1 cellular context compared by ENCODE assay signal in the genomic region with DNA sequence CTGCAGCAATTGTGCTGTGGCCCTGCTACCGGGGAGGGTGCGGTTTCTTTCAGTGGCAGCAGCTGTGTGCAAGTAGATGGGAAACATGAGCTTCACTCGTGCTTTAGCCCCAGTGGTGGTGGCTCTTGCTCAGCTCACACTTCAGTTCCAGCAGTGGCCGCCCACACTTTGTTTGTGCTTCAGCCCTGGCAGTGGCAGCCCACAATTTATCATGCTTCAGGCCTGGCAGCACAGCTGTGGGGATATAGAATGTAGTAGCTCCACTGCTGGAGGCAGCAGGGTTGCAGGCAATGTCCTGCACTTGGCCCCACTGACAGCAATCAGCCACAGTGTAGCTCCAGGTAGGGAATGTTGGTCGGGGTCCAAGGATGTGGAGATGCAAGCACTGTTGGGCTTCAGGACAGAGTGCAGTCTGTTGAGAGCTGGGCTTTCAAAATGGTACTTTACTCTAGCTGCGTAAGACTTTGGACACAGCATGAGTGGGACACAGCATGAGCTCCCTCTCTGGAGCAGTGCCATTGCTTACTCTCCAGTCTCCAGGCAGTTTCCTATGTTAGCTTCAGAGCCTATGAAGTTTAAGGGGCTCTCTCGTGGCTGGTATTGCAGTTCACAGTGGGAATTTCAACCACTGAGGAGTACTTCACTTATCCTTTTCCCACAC.
TF ChIP-seq lines count a peak whose summit lies in the region.

No MANE protein-coding gene starts in this region.

TF ChIP-seq in SK-N-SH, 30 proteins besides CTCF, POLR2A, EP300 and RAD21 (continued from another document):
- TF ChIP-seq, protein P1, sequence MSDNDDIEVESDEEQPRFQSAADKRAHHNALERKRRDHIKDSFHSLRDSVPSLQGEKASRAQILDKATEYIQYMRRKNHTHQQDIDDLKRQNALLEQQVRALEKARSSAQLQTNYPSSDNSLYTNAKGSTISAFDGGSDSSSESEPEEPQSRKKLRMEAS (IDR thresholded peaks at IDR 0.05; ENCODE audit: low read depth): no peak
- TF ChIP-seq, protein P2, sequence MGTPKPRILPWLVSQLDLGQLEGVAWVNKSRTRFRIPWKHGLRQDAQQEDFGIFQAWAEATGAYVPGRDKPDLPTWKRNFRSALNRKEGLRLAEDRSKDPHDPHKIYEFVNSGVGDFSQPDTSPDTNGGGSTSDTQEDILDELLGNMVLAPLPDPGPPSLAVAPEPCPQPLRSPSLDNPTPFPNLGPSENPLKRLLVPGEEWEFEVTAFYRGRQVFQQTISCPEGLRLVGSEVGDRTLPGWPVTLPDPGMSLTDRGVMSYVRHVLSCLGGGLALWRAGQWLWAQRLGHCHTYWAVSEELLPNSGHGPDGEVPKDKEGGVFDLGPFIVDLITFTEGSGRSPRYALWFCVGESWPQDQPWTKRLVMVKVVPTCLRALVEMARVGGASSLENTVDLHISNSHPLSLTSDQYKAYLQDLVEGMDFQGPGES (IDR thresholded peaks at IDR 0.05; ENCODE audit: low read depth, low read length): no peak
- no peak for TF ChIP-seq TCF12 (IDR thresholded peaks at IDR 0.05)
- TF ChIP-seq, protein P3, sequence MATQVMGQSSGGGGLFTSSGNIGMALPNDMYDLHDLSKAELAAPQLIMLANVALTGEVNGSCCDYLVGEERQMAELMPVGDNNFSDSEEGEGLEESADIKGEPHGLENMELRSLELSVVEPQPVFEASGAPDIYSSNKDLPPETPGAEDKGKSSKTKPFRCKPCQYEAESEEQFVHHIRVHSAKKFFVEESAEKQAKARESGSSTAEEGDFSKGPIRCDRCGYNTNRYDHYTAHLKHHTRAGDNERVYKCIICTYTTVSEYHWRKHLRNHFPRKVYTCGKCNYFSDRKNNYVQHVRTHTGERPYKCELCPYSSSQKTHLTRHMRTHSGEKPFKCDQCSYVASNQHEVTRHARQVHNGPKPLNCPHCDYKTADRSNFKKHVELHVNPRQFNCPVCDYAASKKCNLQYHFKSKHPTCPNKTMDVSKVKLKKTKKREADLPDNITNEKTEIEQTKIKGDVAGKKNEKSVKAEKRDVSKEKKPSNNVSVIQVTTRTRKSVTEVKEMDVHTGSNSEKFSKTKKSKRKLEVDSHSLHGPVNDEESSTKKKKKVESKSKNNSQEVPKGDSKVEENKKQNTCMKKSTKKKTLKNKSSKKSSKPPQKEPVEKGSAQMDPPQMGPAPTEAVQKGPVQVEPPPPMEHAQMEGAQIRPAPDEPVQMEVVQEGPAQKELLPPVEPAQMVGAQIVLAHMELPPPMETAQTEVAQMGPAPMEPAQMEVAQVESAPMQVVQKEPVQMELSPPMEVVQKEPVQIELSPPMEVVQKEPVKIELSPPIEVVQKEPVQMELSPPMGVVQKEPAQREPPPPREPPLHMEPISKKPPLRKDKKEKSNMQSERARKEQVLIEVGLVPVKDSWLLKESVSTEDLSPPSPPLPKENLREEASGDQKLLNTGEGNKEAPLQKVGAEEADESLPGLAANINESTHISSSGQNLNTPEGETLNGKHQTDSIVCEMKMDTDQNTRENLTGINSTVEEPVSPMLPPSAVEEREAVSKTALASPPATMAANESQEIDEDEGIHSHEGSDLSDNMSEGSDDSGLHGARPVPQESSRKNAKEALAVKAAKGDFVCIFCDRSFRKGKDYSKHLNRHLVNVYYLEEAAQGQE (IDR thresholded peaks at IDR 0.05; ENCODE audit: low read depth, low read length): no peak
- no peak for TF ChIP-seq RXRA (IDR thresholded peaks at IDR 0.05; ENCODE audit: borderline replicate concordance, low read depth)
- TF ChIP-seq MXI1 (IDR thresholded peaks at IDR 0.05; ENCODE audit: low read depth, low read length): no peak
- TF ChIP-seq, protein P4, sequence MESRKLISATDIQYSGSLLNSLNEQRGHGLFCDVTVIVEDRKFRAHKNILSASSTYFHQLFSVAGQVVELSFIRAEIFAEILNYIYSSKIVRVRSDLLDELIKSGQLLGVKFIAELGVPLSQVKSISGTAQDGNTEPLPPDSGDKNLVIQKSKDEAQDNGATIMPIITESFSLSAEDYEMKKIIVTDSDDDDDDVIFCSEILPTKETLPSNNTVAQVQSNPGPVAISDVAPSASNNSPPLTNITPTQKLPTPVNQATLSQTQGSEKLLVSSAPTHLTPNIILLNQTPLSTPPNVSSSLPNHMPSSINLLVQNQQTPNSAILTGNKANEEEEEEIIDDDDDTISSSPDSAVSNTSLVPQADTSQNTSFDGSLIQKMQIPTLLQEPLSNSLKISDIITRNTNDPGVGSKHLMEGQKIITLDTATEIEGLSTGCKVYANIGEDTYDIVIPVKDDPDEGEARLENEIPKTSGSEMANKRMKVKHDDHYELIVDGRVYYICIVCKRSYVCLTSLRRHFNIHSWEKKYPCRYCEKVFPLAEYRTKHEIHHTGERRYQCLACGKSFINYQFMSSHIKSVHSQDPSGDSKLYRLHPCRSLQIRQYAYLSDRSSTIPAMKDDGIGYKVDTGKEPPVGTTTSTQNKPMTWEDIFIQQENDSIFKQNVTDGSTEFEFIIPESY (IDR thresholded peaks at IDR 0.05; ENCODE audit: borderline replicate concordance, low read depth): no peak
- TF ChIP-seq MEF2A (IDR thresholded peaks at IDR 0.05; ENCODE audit: borderline replicate concordance, low read depth): no peak
- TF ChIP-seq JUND (IDR thresholded peaks at IDR 0.05): no peak
- no peak for TF ChIP-seq RCOR1 (IDR thresholded peaks at IDR 0.05; ENCODE audit: low read length)
